9 cellular contexts compared by ENCODE assay signal in genomic region chr15:67101981-67102929, GRCh38. TPM values are rescaled to one million over a fixed set of nuclear protein-coding genes. Genes with fewer than 3 reads are reported as not detected.
DNase-seq lines count a peak whose midpoint lies in the region; ATAC-seq and TF ChIP-seq lines count a peak whose summit lies in the region.
"Had no signal": no experiment of that assay in that cellular context is flagged by ENCODE, and none has a peak within 500 bp of the region (broad histone marks: within the 10 kb centered on the region; RNA-seq: fewer than 3 reads in every experiment).

No MANE protein-coding gene starts in this region.

- 65% methylated on average over 12 of the region's 12 CpGs for WGBS in hepatocyte (ENCODE audit: low lambda C conversion rate, missing lambda C conversion rate)
- WGBS in adrenal gland, 4 donors: 72 to 82% (median 76%) methylated on average over 12 of the region's 12 CpGs

- no peak overlapping the region for H2AFZ ChIP-seq in hepatocyte

- H3K9me3 ChIP-seq in hepatocyte (ENCODE audit: low read depth) (no peaks in the 10 kb centered on the region), adrenal gland (replicated peaks in 1 of 3) (no peaks in the 10 kb centered on the region)

- H3K4me2 ChIP-seq in hepatocyte: no peak overlapping the region

- H3K36me3 ChIP-seq in hepatocyte (replicated peaks; ENCODE audit: insufficient read depth, low read depth): no peaks in the 10 kb centered on the region
- H3K36me3 ChIP-seq in adrenal gland (replicated peaks in 1 of 2): no peaks in the 10 kb centered on the region

- TF ChIP-seq CTCF in hepatocyte (IDR thresholded peaks at IDR 0.05; ENCODE audit: poor library complexity) (no peak), adrenal gland (IDR thresholded peaks at IDR 0.05) (no peak)

- H3K27ac ChIP-seq in hepatocyte: peak overlapping the region; percentile 18
- no peak overlapping the region for H3K27ac ChIP-seq in adrenal gland

- H3K4me3 ChIP-seq in hepatocyte (no peak overlapping the region), adrenal gland (no peak overlapping the region)
- H3K4me3 ChIP-seq: K562 had no signal

- H4K20me1 ChIP-seq in hepatocyte (ENCODE audit: insufficient read depth, poor library complexity, severe bottlenecking): peaks cover 54% of the 10 kb centered on the region

- H3K9me2 ChIP-seq in hepatocyte (replicated peaks; ENCODE audit: insufficient read depth): no peaks in the 10 kb centered on the region

- ATAC-seq in GM18498 (IDR thresholded peaks at IDR 0.05; ENCODE audit: unreplicated experiment): peak; percentile 58
- peak; percentile 38 for ATAC-seq in HG03045 (IDR thresholded peaks at IDR 0.05; ENCODE audit: unreplicated experiment)
- ATAC-seq: K562 had no signal

- no peaks in the 10 kb centered on the region for H3K27me3 ChIP-seq in hepatocyte
- H3K27me3 ChIP-seq in adrenal gland: no peaks in the 10 kb centered on the region

- DNase-seq in activated CD4-positive, alpha-beta T cell treated with anti-CD3 and anti-CD28 coated beads for 4 hours: peak; percentile 40 to 62
- DNase-seq in hepatocyte (ENCODE audit: low spot score) (no peak), adrenal gland (no peak), COLO829 (ENCODE audit: low spot score) (no peak), NCI-H526 (lab: John Stamatoyannopoulos, UW) (no peak), NCI-H2029 treated with DMSO at 0.1 percent for 48 hours (lab: John Stamatoyannopoulos, UW) (no peak)

- intact Hi-C loops in adrenal gland (cut with DNase I): no loop called here

- no peak for TF ChIP-seq POLR2A in adrenal gland (IDR thresholded peaks at IDR 0.05)

- peaks cover 48% of the 10 kb centered on the region for H3K4me1 ChIP-seq in hepatocyte (ENCODE audit: insufficient read depth)
- H3K4me1 ChIP-seq in adrenal gland (replicated peaks in 1 of 2): peaks cover 11 to 43% of the 10 kb centered on the region in 2 donors

- H3K79me2 ChIP-seq in hepatocyte: peaks cover 86% of the 10 kb centered on the region

RNA-seq across cellular contexts. Expression of gene SMAD3, which starts 36.9 kb away (rescaled TPM):
- total RNA-seq in hepatocyte (24.6 and 32.2 TPM in 2 replicates), adrenal gland (10 to 100 TPM in 5 of 8 donors, 1 to 10 TPM in 3; 6.7 to 92.0 (median 15.2) TPM)
- polyA plus RNA-seq in hepatocyte (24.7 and 26.5 TPM in 2 replicates), adrenal gland (1 to 10 TPM; 6.4 to 7.8 (median 7.2) TPM)

Comparison
In these comparisons a context has a peak if more than half of its experiments do, and no peak if none do; other contexts are left out.
1. DNase-seq: peak in activated CD4-positive, alpha-beta T cell treated with anti-CD3 and anti-CD28 coated beads for 4 hours (2 of 2); none in hepatocyte (single experiment), adrenal gland (0 of 7), COLO829 (single experiment), NCI-H526 (0 of 2) and NCI-H2029 treated with DMSO at 0.1 percent for 48 hours (single experiment).